ENCODE assay signal across 18 cellular contexts in the genomic region with DNA sequence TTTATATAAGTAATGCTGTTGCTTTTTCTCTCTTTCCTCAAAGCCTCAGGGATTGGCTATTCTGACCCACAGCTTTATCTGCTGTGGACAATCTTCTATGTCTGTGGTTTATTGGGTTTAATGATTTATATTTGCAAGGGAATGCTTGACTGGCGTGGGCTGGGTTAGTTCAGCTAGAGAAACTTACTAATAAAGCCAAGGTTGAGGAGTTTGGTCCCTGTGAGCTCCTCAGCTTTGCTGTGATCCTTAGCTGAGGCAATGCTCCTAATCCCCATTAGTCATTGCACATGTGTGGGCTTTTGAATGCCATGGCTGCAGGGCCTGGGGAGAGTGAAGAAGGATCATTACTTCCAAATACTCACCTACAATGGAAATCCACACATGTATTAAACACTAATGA.
"Had no signal": no experiment of that assay in that cellular context is flagged by ENCODE, and none has a peak within 500 bp of the region (broad histone marks: within the 10 kb centered on the region; RNA-seq: fewer than 3 reads in every experiment).

No MANE protein-coding gene starts in this region.

- H3K27me3 ChIP-seq: brain microvascular endothelial cell had no signal

- H3K9me3 Mint-ChIP-seq: activated CD4-positive, alpha-beta memory T cell treated with anti-CD3 and anti-CD28 coated beads, Interleukin-2, amount 10 ng/mL, durations not matched to agents 7 days and 5 days; dendritic cell treated with granulocyte-macrophage colony-stimulating factor and Interleukin-4, amounts not matched to agents 40 ng/mL and 50 ng/mL, for 4 days; nephron had no signal

- H3K36me3 ChIP-seq: brain microvascular endothelial cell had no signal

- ATAC-seq: activated CD4-positive, alpha-beta T cell treated with anti-CD3 and anti-CD28 coated beads for 36 hours; effector memory CD8-positive, alpha-beta T cell; right cardiac atrium; stimulated activated naive CD8-positive, alpha-beta T cell treated with anti-CD3 and anti-CD28 coated beads, Interleukin-15, Interleukin-2, amounts not matched to agents 100 U/mL and 50 U/mL, for 24 hours had no signal

- H3K4me1 Mint-ChIP-seq: activated CD4-positive, alpha-beta memory T cell treated with anti-CD3 and anti-CD28 coated beads, Interleukin-2, amount 10 ng/mL, durations not matched to agents 7 days and 5 days; activated CD4-positive, alpha-beta T cell treated with anti-CD3 and anti-CD28 coated beads for 36 hours; nephron had no signal

- DNase-seq: activated CD4-positive, alpha-beta memory T cell treated with anti-CD3 and anti-CD28 coated beads, Interleukin-2, amount 10 ng/mL, durations not matched to agents 7 days and 5 days; activated CD4-positive, alpha-beta T cell treated with anti-CD3 and anti-CD28 coated beads for 36 hours; activated effector memory CD4-positive, alpha-beta T cell treated with anti-CD3 and anti-CD28 coated beads, Interleukin-2, amount 50 U/mL, for 16 hours; activated T-cell treated with anti-CD3 and anti-CD28 coated beads, Interleukin-2, amount 50 U/mL, for 48 hours; amygdala; brain microvascular endothelial cell; cerebellar nuclear complex; effector memory CD8-positive, alpha-beta T cell; erythroblast; hippocampal formation; kidney; occipital lobe; right cardiac atrium; stimulated activated naive CD8-positive, alpha-beta T cell treated with anti-CD3 and anti-CD28 coated beads, Interleukin-15, Interleukin-2, amounts not matched to agents 100 U/mL and 50 U/mL, for 24 hours; trophoblast cell had no signal

- FAIRE-seq: kidney had no signal

- H3K27me3 Mint-ChIP-seq: dendritic cell treated with granulocyte-macrophage colony-stimulating factor and Interleukin-4, amounts not matched to agents 40 ng/mL and 50 ng/mL, for 4 days had no signal

- H3K4me3 Mint-ChIP-seq: activated CD4-positive, alpha-beta memory T cell treated with anti-CD3 and anti-CD28 coated beads, Interleukin-2, amount 10 ng/mL, durations not matched to agents 7 days and 5 days; activated CD4-positive, alpha-beta T cell treated with anti-CD3 and anti-CD28 coated beads for 36 hours; activated naive CD8-positive, alpha-beta T cell; dendritic cell treated with granulocyte-macrophage colony-stimulating factor and Interleukin-4, amounts not matched to agents 40 ng/mL and 50 ng/mL, for 4 days; effector memory CD8-positive, alpha-beta T cell; nephron had no signal

- H3K27ac Mint-ChIP-seq: activated CD4-positive, alpha-beta memory T cell treated with anti-CD3 and anti-CD28 coated beads, Interleukin-2, amount 10 ng/mL, durations not matched to agents 7 days and 5 days; activated CD4-positive, alpha-beta T cell treated with anti-CD3 and anti-CD28 coated beads for 36 hours; activated naive CD8-positive, alpha-beta T cell; dendritic cell treated with granulocyte-macrophage colony-stimulating factor and Interleukin-4, amounts not matched to agents 40 ng/mL and 50 ng/mL, for 4 days; effector memory CD8-positive, alpha-beta T cell; nephron had no signal

- H3K36me3 Mint-ChIP-seq: activated naive CD8-positive, alpha-beta T cell had no signal

- H3K27ac ChIP-seq: brain microvascular endothelial cell had no signal
